In the genomic region with DNA sequence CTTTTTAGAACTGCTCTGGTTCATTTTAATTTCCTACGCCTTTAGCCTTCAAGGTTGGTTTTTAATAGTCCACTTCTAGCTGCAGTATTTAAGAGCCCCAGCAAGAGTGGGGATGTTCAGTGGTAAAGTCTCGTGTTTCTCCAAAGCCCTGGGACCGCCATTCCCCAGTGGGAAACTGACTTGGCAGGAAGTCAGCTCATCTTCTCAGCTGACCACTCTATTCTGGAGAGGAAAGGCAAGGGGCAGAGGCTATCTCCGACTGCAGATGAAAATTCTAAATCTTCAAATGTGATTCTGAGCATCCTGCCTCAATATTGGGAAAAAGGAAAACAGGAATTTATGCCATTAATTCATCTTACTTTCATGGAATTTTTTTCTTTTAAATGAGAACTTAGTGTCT, we compare ENCODE assay signal across 1 cellular context.
TF ChIP-seq lines count a peak whose summit lies in the region.

No MANE protein-coding gene starts in this region.

TF ChIP-seq in GM23338, 12 proteins besides CTCF, POLR2A, EP300 and RAD21 (continued from another document):
- TF ChIP-seq, protein P1, sequence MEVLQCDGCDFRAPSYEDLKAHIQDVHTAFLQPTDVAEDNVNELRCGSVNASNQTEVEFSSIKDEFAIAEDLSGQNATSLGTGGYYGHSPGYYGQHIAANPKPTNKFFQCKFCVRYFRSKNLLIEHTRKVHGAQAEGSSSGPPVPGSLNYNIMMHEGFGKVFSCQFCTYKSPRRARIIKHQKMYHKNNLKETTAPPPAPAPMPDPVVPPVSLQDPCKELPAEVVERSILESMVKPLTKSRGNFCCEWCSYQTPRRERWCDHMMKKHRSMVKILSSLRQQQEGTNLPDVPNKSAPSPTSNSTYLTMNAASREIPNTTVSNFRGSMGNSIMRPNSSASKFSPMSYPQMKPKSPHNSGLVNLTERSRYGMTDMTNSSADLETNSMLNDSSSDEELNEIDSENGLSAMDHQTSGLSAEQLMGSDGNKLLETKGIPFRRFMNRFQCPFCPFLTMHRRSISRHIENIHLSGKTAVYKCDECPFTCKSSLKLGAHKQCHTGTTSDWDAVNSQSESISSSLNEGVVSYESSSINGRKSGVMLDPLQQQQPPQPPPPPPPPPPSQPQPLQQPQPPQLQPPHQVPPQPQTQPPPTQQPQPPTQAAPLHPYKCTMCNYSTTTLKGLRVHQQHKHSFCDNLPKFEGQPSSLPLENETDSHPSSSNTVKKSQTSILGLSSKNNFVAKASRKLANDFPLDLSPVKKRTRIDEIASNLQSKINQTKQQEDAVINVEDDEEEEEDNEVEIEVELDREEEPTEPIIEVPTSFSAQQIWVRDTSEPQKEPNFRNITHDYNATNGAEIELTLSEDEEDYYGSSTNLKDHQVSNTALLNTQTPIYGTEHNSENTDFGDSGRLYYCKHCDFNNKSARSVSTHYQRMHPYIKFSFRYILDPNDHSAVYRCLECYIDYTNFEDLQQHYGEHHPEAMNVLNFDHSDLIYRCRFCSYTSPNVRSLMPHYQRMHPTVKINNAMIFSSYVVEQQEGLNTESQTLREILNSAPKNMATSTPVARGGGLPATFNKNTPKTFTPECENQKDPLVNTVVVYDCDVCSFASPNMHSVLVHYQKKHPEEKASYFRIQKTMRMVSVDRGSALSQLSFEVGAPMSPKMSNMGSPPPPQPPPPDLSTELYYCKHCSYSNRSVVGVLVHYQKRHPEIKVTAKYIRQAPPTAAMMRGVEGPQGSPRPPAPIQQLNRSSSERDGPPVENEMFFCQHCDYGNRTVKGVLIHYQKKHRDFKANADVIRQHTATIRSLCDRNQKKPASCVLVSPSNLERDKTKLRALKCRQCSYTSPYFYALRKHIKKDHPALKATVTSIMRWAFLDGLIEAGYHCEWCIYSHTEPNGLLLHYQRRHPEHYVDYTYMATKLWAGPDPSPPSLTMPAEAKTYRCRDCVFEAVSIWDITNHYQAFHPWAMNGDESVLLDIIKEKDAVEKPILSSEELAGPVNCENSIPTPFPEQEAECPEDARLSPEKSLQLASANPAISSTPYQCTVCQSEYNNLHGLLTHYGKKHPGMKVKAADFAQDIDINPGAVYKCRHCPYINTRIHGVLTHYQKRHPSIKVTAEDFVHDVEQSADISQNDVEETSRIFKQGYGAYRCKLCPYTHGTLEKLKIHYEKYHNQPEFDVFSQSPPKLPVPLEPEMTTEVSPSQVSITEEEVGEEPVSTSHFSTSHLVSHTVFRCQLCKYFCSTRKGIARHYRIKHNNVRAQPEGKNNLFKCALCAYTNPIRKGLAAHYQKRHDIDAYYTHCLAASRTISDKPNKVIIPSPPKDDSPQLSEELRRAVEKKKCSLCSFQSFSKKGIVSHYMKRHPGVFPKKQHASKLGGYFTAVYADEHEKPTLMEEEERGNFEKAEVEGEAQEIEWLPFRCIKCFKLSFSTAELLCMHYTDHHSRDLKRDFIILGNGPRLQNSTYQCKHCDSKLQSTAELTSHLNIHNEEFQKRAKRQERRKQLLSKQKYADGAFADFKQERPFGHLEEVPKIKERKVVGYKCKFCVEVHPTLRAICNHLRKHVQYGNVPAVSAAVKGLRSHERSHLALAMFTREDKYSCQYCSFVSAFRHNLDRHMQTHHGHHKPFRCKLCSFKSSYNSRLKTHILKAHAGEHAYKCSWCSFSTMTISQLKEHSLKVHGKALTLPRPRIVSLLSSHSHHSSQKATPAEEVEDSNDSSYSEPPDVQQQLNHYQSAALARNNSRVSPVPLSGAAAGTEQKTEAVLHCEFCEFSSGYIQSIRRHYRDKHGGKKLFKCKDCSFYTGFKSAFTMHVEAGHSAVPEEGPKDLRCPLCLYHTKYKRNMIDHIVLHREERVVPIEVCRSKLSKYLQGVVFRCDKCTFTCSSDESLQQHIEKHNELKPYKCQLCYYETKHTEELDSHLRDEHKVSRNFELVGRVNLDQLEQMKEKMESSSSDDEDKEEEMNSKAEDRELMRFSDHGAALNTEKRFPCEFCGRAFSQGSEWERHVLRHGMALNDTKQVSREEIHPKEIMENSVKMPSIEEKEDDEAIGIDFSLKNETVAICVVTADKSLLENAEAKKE (CRISPR knock-in tag; IDR thresholded peaks at IDR 0.05): no peak
- TF ChIP-seq ZNF331 (CRISPR knock-in tag; IDR thresholded peaks at IDR 0.05; ENCODE audit: low read depth) (no peak), ZNF114 (CRISPR knock-in tag; IDR thresholded peaks at IDR 0.05) (no peak), EZH2phosphoT487 (IDR thresholded peaks at IDR 0.05; ENCODE audit: unreplicated experiment) (no peak), POLR2AphosphoS5 (IDR thresholded peaks at IDR 0.05; ENCODE audit: low read depth) (no peak), REST (IDR thresholded peaks at IDR 0.05; ENCODE audit: unreplicated experiment) (no peak), EZH2 (IDR thresholded peaks at IDR 0.05; ENCODE audit: low read depth, unreplicated experiment) (no peak)
